In the genomic region with DNA sequence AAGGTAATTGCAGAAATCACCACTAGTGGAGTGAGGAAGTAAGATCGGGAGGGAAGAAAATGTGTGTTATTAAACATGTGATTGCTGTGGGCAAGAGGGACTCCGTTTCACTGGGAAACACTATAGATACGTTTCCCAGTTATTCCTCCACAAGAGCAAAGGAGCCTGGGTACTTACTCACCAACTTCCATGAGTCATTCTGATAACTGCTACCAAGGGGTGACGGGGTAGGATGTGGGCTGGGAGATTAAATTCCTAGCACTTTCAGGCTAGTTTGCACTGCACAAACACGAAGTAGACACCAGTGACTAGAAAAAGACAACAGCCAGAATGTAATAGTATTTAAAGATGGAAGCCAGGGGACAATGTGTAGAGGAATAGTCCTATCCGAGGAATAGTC, we compare ENCODE assay signal across 21 cellular contexts.
DNase-seq lines count a peak whose midpoint lies in the region; ATAC-seq and TF ChIP-seq lines count a peak whose summit lies in the region.
"Had no signal": no experiment of that assay in that cellular context is flagged by ENCODE, and none has a peak within 500 bp of the region (broad histone marks: within the 10 kb centered on the region; RNA-seq: fewer than 3 reads in every experiment).

No MANE protein-coding gene starts in this region.

- DNase-seq in MCF 10A (ENCODE audit: unreplicated experiment) (peak; percentile 26), breast epithelium (ENCODE audit: low spot score in 2 of 2) (no peak), SW480 (ENCODE audit: low spot score) (peak; percentile 6), fibroblast of villous mesenchyme (ENCODE audit: low read depth) (peak; percentile 64), heart right ventricle (no peak)
- DNase-seq: activated CD4-positive, alpha-beta T cell treated with anti-CD3 and anti-CD28 coated beads, Interleukin-2, amount 10 ng/mL, durations not matched to agents 24 days and 14 days; activated naive CD8-positive, alpha-beta T cell treated with anti-CD3 and anti-CD28 coated beads, Interleukin-2, amount 10 ng/mL, durations not matched to agents 7 days and 5 days; activated T-cell treated with anti-CD3 and anti-CD28 coated beads, Interleukin-2, amount 50 U/mL, for 24 hours; CD4-positive, CD25-positive, alpha-beta regulatory T cell; H7; KBM-7; mesendoderm; NCI-H345; right lobe of liver; stimulated activated CD4-positive, alpha-beta T cell treated with anti-CD3 and anti-CD28 coated beads, Interleukin-2, amount 100 ng/mL, for 48 hours; T-helper 9 cell had no signal

- no peak for TF ChIP-seq POLR2A in breast epithelium (IDR thresholded peaks at IDR 0.05)

- no peaks in the 10 kb centered on the region for H3K27me3 Mint-ChIP-seq in MCF 10A (ENCODE audit: insufficient read depth, unreplicated experiment)
- H3K27me3 Mint-ChIP-seq: activated CD4-positive, alpha-beta T cell treated with anti-CD3 and anti-CD28 coated beads, Interleukin-2, amount 10 ng/mL, durations not matched to agents 24 days and 14 days; activated naive CD8-positive, alpha-beta T cell treated with anti-CD3 and anti-CD28 coated beads, Interleukin-2, amount 10 ng/mL, durations not matched to agents 7 days and 5 days; activated T-cell treated with anti-CD3 and anti-CD28 coated beads, Interleukin-2, amount 50 U/mL, for 24 hours; CD4-positive, CD25-positive, alpha-beta regulatory T cell had no signal

- no peak for ATAC-seq in HG03108 (IDR thresholded peaks at IDR 0.05; ENCODE audit: unreplicated experiment)
- no peak for ATAC-seq in GM18498 (IDR thresholded peaks at IDR 0.05; ENCODE audit: unreplicated experiment)
- no peak for ATAC-seq in HG02852 (IDR thresholded peaks at IDR 0.05; ENCODE audit: unreplicated experiment)
- no peak for ATAC-seq in heart right ventricle
- ATAC-seq: A549, right lobe of liver had no signal

- TF ChIP-seq CTCF in MCF 10A (IDR thresholded peaks at IDR 0.05; ENCODE audit: unreplicated experiment) (no peak), breast epithelium (IDR thresholded peaks at IDR 0.05) (no peak), fibroblast of villous mesenchyme (IDR thresholded peaks at IDR 0.05; ENCODE audit: insufficient read depth, low read depth, low read length) (no peak), heart right ventricle (IDR thresholded peaks at IDR 0.05) (no peak)

- H3K4me1 ChIP-seq in breast epithelium, result no peaks in the 10 kb centered on the region
- peaks cover 0 to 3% (median 0%) of the 10 kb centered on the region in 9 donors for H3K4me1 ChIP-seq in heart right ventricle
- H3K4me1 ChIP-seq: A549, right lobe of liver had no signal

- no peak overlapping the region for H3K4me3 Mint-ChIP-seq in MCF 10A (ENCODE audit: unreplicated experiment)
- H3K4me3 Mint-ChIP-seq: activated CD4-positive, alpha-beta T cell treated with anti-CD3 and anti-CD28 coated beads, Interleukin-2, amount 10 ng/mL, durations not matched to agents 24 days and 14 days; activated naive CD8-positive, alpha-beta T cell treated with anti-CD3 and anti-CD28 coated beads, Interleukin-2, amount 10 ng/mL, durations not matched to agents 7 days and 5 days; activated T-cell treated with anti-CD3 and anti-CD28 coated beads, Interleukin-2, amount 50 U/mL, for 24 hours; CD4-positive, CD25-positive, alpha-beta regulatory T cell; neural progenitor cell had no signal

- H3K36me3 Mint-ChIP-seq in MCF 10A (ENCODE audit: insufficient read depth, unreplicated experiment), result no peaks in the 10 kb centered on the region
- H3K36me3 Mint-ChIP-seq: neural progenitor cell had no signal

- H3K27me3 ChIP-seq in breast epithelium (no peaks in the 10 kb centered on the region), heart right ventricle (no peaks in the 10 kb centered on the region)
- H3K27me3 ChIP-seq: neural progenitor cell, right lobe of liver had no signal

- no peak overlapping the region for H3K4me3 ChIP-seq in breast epithelium
- H3K4me3 ChIP-seq in fibroblast of villous mesenchyme (ENCODE audit: low read depth, low read length), result no peak overlapping the region
- no peak overlapping the region for H3K4me3 ChIP-seq in heart right ventricle
- H3K4me3 ChIP-seq: A549, neural progenitor cell, right lobe of liver had no signal

- BruUV-seq in MCF 10A (replicated peaks; lab: Mats Ljungman, UMichigan), result no TSS peak

- intact Hi-C loops in MCF 10A (cut with micrococcal nuclease), result no loop called here
- intact Hi-C loops in breast epithelium (cut with DNase I; ENCODE audit: low total_unique reads), result loop anchor here (5.0 kb wide), 1 partner anchor 740 kb away; no protein-coding TSS in a partner anchor
- intact Hi-C loops in heart right ventricle (cut with DNase I), result loop anchor here in 1 of 10 donors (10.0 kb wide), 1 partner anchor 648 kb away; no protein-coding TSS in a partner anchor

- H3K27ac ChIP-seq in breast epithelium (no peak overlapping the region), heart right ventricle (no peak overlapping the region)
- H3K27ac ChIP-seq: A549, neural progenitor cell, right lobe of liver had no signal

- H3K36me3 ChIP-seq in breast epithelium (no peaks in the 10 kb centered on the region), heart right ventricle (no peaks in the 10 kb centered on the region)
- H3K36me3 ChIP-seq: neural progenitor cell, right lobe of liver had no signal

- H3K9me3 ChIP-seq in breast epithelium (no peaks in the 10 kb centered on the region), heart right ventricle (no peaks in the 10 kb centered on the region)
- H3K9me3 ChIP-seq: A549, right lobe of liver had no signal

- POLR2A ChIA-PET in MCF 10A (lab: Yijun Ruan, JAX), result no interaction called here

- CTCF ChIA-PET in MCF 10A (lab: Yijun Ruan, JAX), result interaction anchor here (0.6 kb wide), 1 partner anchor 1223 kb away, joined by 3 read pairs; no protein-coding TSS in a partner anchor

- H3K27ac Mint-ChIP-seq in MCF 10A (ENCODE audit: low read depth, unreplicated experiment), result no peak overlapping the region
- H3K27ac Mint-ChIP-seq: activated CD4-positive, alpha-beta T cell treated with anti-CD3 and anti-CD28 coated beads, Interleukin-2, amount 10 ng/mL, durations not matched to agents 24 days and 14 days; activated naive CD8-positive, alpha-beta T cell treated with anti-CD3 and anti-CD28 coated beads, Interleukin-2, amount 10 ng/mL, durations not matched to agents 7 days and 5 days; activated T-cell treated with anti-CD3 and anti-CD28 coated beads, Interleukin-2, amount 50 U/mL, for 24 hours; neural progenitor cell had no signal

- peaks cover 11% of the 10 kb centered on the region for H3K4me1 Mint-ChIP-seq in MCF 10A (ENCODE audit: insufficient read depth, unreplicated experiment)

- H3K9me3 Mint-ChIP-seq in MCF 10A (ENCODE audit: unreplicated experiment), result no peaks in the 10 kb centered on the region

- WGBS in heart right ventricle, 2 donors, result 66 to 77% methylated on average over 6 of the region's 6 CpGs

Comparison
In these comparisons a context has a peak if more than half of its experiments do, and no peak if none do; other contexts are left out.
1. DNase-seq: peak in MCF 10A (single experiment), SW480 (single experiment) and fibroblast of villous mesenchyme (single experiment); none in breast epithelium (0 of 2) and heart right ventricle (0 of 2).